Comparison of ENCODE assay signal across 15 cellular contexts in genomic region chr10:132922872-132923271, GRCh38. TPM values are rescaled to one million over a fixed set of nuclear protein-coding genes. Genes with fewer than 3 reads are reported as not detected.
DNase-seq lines count a peak whose midpoint lies in the region; ATAC-seq and TF ChIP-seq lines count a peak whose summit lies in the region.
"Had no signal": no experiment of that assay in that cellular context is flagged by ENCODE, and none has a peak within 500 bp of the region (broad histone marks: within the 10 kb centered on the region; RNA-seq: fewer than 3 reads in every experiment).

No MANE protein-coding gene starts in this region.

- H3K27me3 ChIP-seq in left ventricle myocardium inferior (ENCODE audit: low read depth) (peaks cover 38% of the 10 kb centered on the region), lower lobe of right lung (ENCODE audit: low read depth) (peaks cover 6% of the 10 kb centered on the region)

- TF ChIP-seq CTCF in left ventricle myocardium inferior (IDR thresholded peaks at IDR 0.05; ENCODE audit: borderline replicate concordance) (no peak), HEK293 (tag by site-specific recombination; IDR thresholded peaks at IDR 0.05) (no peak), lower lobe of right lung (IDR thresholded peaks at IDR 0.05) (no peak)

- in situ Hi-C loops in KBM-7 (cut with MboI; ENCODE audit: low pct_unique_long_range_greater_than_20kb, low sequenced_read_pairs), result no loop called here

- ATAC-seq in left cardiac atrium (no peak), lower lobe of right lung (no peak)

- H3K9me3 Mint-ChIP-seq in activated CD4-positive, alpha-beta T cell treated with anti-CD3 and anti-CD28 coated beads, Interleukin-2, amount 10 ng/mL, durations not matched to agents 7 days and 5 days, result no peaks in the 10 kb centered on the region
- H3K9me3 Mint-ChIP-seq: CD4-positive, alpha-beta memory T cell; H9 had no signal

- H3K27me3 Mint-ChIP-seq in activated CD4-positive, alpha-beta T cell treated with anti-CD3 and anti-CD28 coated beads, Interleukin-2, amount 10 ng/mL, durations not matched to agents 7 days and 5 days, result no peaks in the 10 kb centered on the region

- H3K36me3 Mint-ChIP-seq in activated CD4-positive, alpha-beta T cell treated with anti-CD3 and anti-CD28 coated beads, Interleukin-2, amount 10 ng/mL, durations not matched to agents 7 days and 5 days (ENCODE audit: low read depth), result no peaks in the 10 kb centered on the region
- H3K36me3 Mint-ChIP-seq: CD4-positive, alpha-beta memory T cell had no signal

- H3K27ac ChIP-seq in left ventricle myocardium inferior (replicated peaks) (no peak overlapping the region), HEK293 (ENCODE audit: extremely low read depth, low read depth, low read length) (no peak overlapping the region), lower lobe of right lung (no peak overlapping the region)
- H3K27ac ChIP-seq: C4-2B, HL-60 had no signal

- H3K4me1 Mint-ChIP-seq in activated CD4-positive, alpha-beta T cell treated with anti-CD3 and anti-CD28 coated beads, Interleukin-2, amount 10 ng/mL, durations not matched to agents 7 days and 5 days, result no peaks in the 10 kb centered on the region
- H3K4me1 Mint-ChIP-seq: B cell; CD4-positive, alpha-beta memory T cell; H9 had no signal

- H3K4me3 ChIP-seq in left ventricle myocardium inferior, result no peak overlapping the region
- no peak overlapping the region for H3K4me3 ChIP-seq in HEK293 (ENCODE audit: low read depth, low read length)
- H3K4me3 ChIP-seq in lower lobe of right lung, result no peak overlapping the region

- H3K4me1 ChIP-seq in left ventricle myocardium inferior (no peaks in the 10 kb centered on the region), HEK293 (ENCODE audit: control insufficient read depth, insufficient read depth, low read length) (no peaks in the 10 kb centered on the region), lower lobe of right lung (no peaks in the 10 kb centered on the region)

- POLR2A ChIA-PET in HEK293 (lab: Yijun Ruan, JAX), result no interaction called here
- POLR2A ChIA-PET in activated CD4-positive, alpha-beta T cell treated with anti-CD3 and anti-CD28 coated beads, Interleukin-2, amount 10 ng/mL, durations not matched to agents 7 days and 5 days (lab: Charles Lee), result no interaction called here

- DNase-seq in left cardiac atrium (peak; percentile 13), left ventricle myocardium inferior (no peak), lower lobe of right lung (peak; percentile 17), 8988T (no peak), KBM-7 (no peak)
- no peak for DNase-seq in activated CD4-positive, alpha-beta T cell treated with anti-CD3 and anti-CD28 coated beads, Interleukin-2, amount 10 ng/mL, durations not matched to agents 7 days and 5 days
- DNase-seq: CD4-positive, alpha-beta memory T cell; DMS79; GDM1; GOT3; H9 had no signal

- H3K4me3 Mint-ChIP-seq in activated CD4-positive, alpha-beta T cell treated with anti-CD3 and anti-CD28 coated beads, Interleukin-2, amount 10 ng/mL, durations not matched to agents 7 days and 5 days, result no peak overlapping the region
- H3K4me3 Mint-ChIP-seq: B cell; CD4-positive, alpha-beta memory T cell; H9 had no signal

- H3K36me3 ChIP-seq in left ventricle myocardium inferior (no peaks in the 10 kb centered on the region), HEK293 (ENCODE audit: control insufficient read depth in 2 of 2, insufficient read depth in 1 of 2, low read length in 2 of 2) (no peaks in the 10 kb centered on the region), lower lobe of right lung (no peaks in the 10 kb centered on the region)

- CTCF ChIA-PET in HEK293 (lab: Yijun Ruan, JAX), result no interaction called here
- CTCF ChIA-PET in activated CD4-positive, alpha-beta T cell treated with anti-CD3 and anti-CD28 coated beads, Interleukin-2, amount 10 ng/mL, durations not matched to agents 7 days and 5 days (lab: Charles Lee), result no interaction called here

- H3K9me3 ChIP-seq in left ventricle myocardium inferior (replicated peaks) (no peaks in the 10 kb centered on the region), HEK293 (ENCODE audit: control insufficient read depth, insufficient read depth, low read depth, low read length) (no peaks in the 10 kb centered on the region), lower lobe of right lung (no peaks in the 10 kb centered on the region)

- intact Hi-C loops in left cardiac atrium (cut with DNase I), result no loop called here
- intact Hi-C loops in left ventricle myocardium inferior (cut with micrococcal nuclease), result no loop called here
- intact Hi-C loops in lower lobe of right lung (cut with DNase I), result no loop called here

- H3K27ac Mint-ChIP-seq in activated CD4-positive, alpha-beta T cell treated with anti-CD3 and anti-CD28 coated beads, Interleukin-2, amount 10 ng/mL, durations not matched to agents 7 days and 5 days, result no peak overlapping the region
- H3K27ac Mint-ChIP-seq: B cell; CD4-positive, alpha-beta memory T cell; H9 had no signal

TF ChIP-seq in HEK293, 187 proteins besides CTCF, POLR2A, EP300 and RAD21:
- TF ChIP-seq ZBTB10 (tag by site-specific recombination; IDR thresholded peaks at IDR 0.05) (peak; percentile 57; the same call in 1 of the 2 replicates), BCL11A (tag by site-specific recombination; IDR thresholded peaks at IDR 0.05; ENCODE audit: low read depth) (no peak)

RNA-seq across cellular contexts. Expression of gene CFAP46, which starts 19.5 kb away (rescaled TPM):
- total RNA-seq in left cardiac atrium, result 1 to 10 TPM; 1.2 to 1.7 TPM
- total RNA-seq in left ventricle myocardium inferior, result 0.99 TPM
- 9.0 TPM for total RNA-seq in lower lobe of right lung
- total RNA-seq in activated CD4-positive, alpha-beta T cell treated with anti-CD3 and anti-CD28 coated beads, Interleukin-2, amount 10 ng/mL, durations not matched to agents 7 days and 5 days, result not detected
- total RNA-seq: B cell; CD4-positive, alpha-beta memory T cell had no signal

Comparison
In these comparisons a context has a peak if more than half of its experiments do, and no peak if none do; other contexts are left out.
1. DNase-seq: peak in left cardiac atrium (single experiment) and lower lobe of right lung (single experiment); none in left ventricle myocardium inferior (single experiment), activated CD4-positive, alpha-beta T cell treated with anti-CD3 and anti-CD28 coated beads, Interleukin-2, amount 10 ng/mL, durations not matched to agents 7 days and 5 days (single experiment), 8988T (single experiment) and KBM-7 (single experiment).